Comparison of ENCODE assay signal across 8 cellular contexts in the genomic region with DNA sequence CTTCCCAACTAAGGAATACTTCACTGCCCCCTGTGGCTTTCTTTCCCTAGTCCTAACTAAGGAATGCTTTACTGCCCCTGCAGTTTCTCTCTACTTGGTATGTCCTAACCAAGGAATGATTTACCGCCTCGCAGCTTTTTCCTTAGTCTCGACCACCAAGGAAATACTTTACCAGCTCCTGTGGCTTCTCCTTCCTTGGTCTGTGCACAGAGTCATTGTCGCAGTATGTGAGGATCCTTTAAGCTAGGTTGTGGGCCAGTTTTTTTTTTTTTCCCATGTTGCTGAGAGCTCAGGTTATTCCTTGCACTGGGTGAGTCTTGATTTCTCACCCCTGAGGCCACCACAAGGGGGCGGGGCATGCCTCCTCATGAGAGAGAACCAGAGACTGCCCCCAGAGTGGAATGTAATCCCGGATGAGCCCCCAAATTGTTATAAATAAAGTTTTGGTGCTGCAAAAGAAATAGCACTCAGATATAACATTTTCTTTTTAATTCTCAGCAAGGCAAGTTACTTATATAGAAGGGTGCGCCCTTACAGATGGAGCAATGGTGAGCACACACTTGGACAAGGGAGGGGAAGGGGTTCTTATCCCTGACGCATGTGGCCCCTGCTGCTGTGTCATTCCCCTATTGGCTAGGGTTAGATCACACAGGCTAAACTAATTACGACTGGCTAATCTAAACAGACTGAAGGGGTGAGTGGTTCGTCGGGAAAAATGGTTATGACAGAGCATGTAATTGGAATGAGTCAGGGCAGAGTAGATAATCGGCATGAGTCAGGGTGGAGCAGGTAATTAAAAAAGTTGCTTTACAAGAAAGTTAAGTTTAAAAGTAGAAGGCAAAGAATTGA. TPM values are rescaled to one million over a fixed set of nuclear protein-coding genes. Genes with fewer than 3 reads are reported as not detected.
DNase-seq lines count a peak whose midpoint lies in the region; ATAC-seq and TF ChIP-seq lines count a peak whose summit lies in the region.
"Had no signal": no experiment of that assay in that cellular context is flagged by ENCODE, and none has a peak within 500 bp of the region (broad histone marks: within the 10 kb centered on the region; RNA-seq: fewer than 3 reads in every experiment).

No MANE protein-coding gene starts in this region.

- H3K9me3 ChIP-seq in right lobe of liver, result no peaks in the 10 kb centered on the region

- no peaks in the 10 kb centered on the region for H3K27me3 ChIP-seq in right lobe of liver

- peaks cover 0 to 14% (median 7%) of the 10 kb centered on the region in 4 donors for H3K36me3 ChIP-seq in right lobe of liver

- TF ChIP-seq POLR2A in right lobe of liver (IDR thresholded peaks at IDR 0.05), result no peak

- WGBS in right lobe of liver (ENCODE audit: insufficient coverage, low coverage, low lambda C conversion rate, missing lambda C conversion rate), result 80% methylated on average over 11 of the region's 12 CpGs

- no peak overlapping the region for H3K27ac ChIP-seq in right lobe of liver

- intact Hi-C loops in right lobe of liver (cut with DNase I), result no loop called here

- DNase-seq in EL (peak; percentile 88), HUDEP-2 (lab: John Stamatoyannopoulos, UW; ENCODE audit: unreplicated experiment in 76 of 76) (peak in 54 of 76 experiments; percentile 2 to 67 (median 30)), right lobe of liver (peak in 1 of 3 donors; percentile 35)
- no peak for DNase-seq in activated effector memory CD4-positive, alpha-beta T cell treated with Interleukin-2 at 50 U/mL for 16 hours

- TF ChIP-seq CTCF in WI38 (IDR thresholded peaks at IDR 0.05; ENCODE audit: low read depth, low read length), result 0 out of 2 replicates have a peak, but pooled peaks have one; percentile 7
- TF ChIP-seq CTCF in right lobe of liver (IDR thresholded peaks at IDR 0.05), result peak; percentile 19 to 35 (median 28)

- ATAC-seq in right lobe of liver (peak in 2 of 4 donors; percentile 34 to 41), HG03097 (IDR thresholded peaks at IDR 0.05; ENCODE audit: low FRiP score, unreplicated experiment) (no peak), HG02642 (IDR thresholded peaks at IDR 0.05; ENCODE audit: poor library complexity, unreplicated experiment) (no peak)

- H3K4me1 ChIP-seq in right lobe of liver, result no peaks in the 10 kb centered on the region

- H3K4me3 ChIP-seq in WI38 (ENCODE audit: low read depth, low read length) (no peak overlapping the region), right lobe of liver (no peak overlapping the region)

RNA-seq across cellular contexts. Expression of gene NDUFB4, which starts 27.0 kb away (rescaled TPM):
- 10 to 100 TPM; 69.3 to 98.9 (median 77.5) TPM for total RNA-seq in right lobe of liver

RNA-seq across cellular contexts. Expression of gene HGD, which starts 58.9 kb away (rescaled TPM):
- 100 to 1,000 TPM; 117 to 610 (median 341) TPM for total RNA-seq in right lobe of liver
- total RNA-seq: lower leg skin had no signal
